33 cellular contexts compared by ENCODE assay signal in genomic region chr20:4295226-4295625, GRCh38. TPM values are rescaled to one million over a fixed set of nuclear protein-coding genes. Genes with fewer than 3 reads are reported as not detected.
"Had no signal": no experiment of that assay in that cellular context is flagged by ENCODE, and none has a peak within 500 bp of the region (broad histone marks: within the 10 kb centered on the region; RNA-seq: fewer than 3 reads in every experiment).

No MANE protein-coding gene starts in this region.

- H3K27me3 ChIP-seq: ascending aorta, cardiac muscle cell had no signal

- H3K9me3 ChIP-seq: ascending aorta had no signal

- H3K27ac ChIP-seq: cardiac muscle cell, VCaP had no signal

- H3K36me3 ChIP-seq: ascending aorta, cardiac muscle cell had no signal

- H3K4me3 ChIP-seq: ascending aorta, cardiac muscle cell had no signal

- DNase-seq: activated B cell treated with CpG ODN at 0.5 μM for 24 hours; activated CD4-positive, alpha-beta memory T cell treated with anti-CD3 and anti-CD28 coated beads for 36 hours; activated CD4-positive, alpha-beta T cell treated with anti-CD3 and anti-CD28 coated beads for 4 hours; activated CD4-positive, alpha-beta T cell treated with anti-CD3 and anti-CD28 coated beads, Interleukin-2, amount 10 ng/mL, durations not matched to agents 24 days and 14 days; activated CD4-positive, alpha-beta T cell treated with anti-CD3 and anti-CD28 coated beads, Interleukin-2, amount 50 U/mL, for 1 hour; activated CD4-positive, alpha-beta T cell treated with anti-CD3 and anti-CD28 coated beads, Interleukin-2, amount 50 U/mL, for 4 hours; activated CD4-positive, CD25-positive, alpha-beta regulatory T cell treated with anti-CD3 and anti-CD28 coated beads, Interleukin-2, amount 50 U/mL, for 72 hours; activated CD8-positive, alpha-beta memory T cell treated with anti-CD3 and anti-CD28 coated beads, Interleukin-2, amount 50 U/mL, for 4 hours; activated CD8-positive, alpha-beta T cell treated with anti-CD3 and anti-CD28 coated beads for 36 hours; activated effector memory CD4-positive, alpha-beta T cell treated with anti-CD3 and anti-CD28 coated beads, Interleukin-2, amount 50 U/mL, for 16 hours; activated naive CD4-positive, alpha-beta T cell treated with anti-CD3 and anti-CD28 coated beads, Interleukin-2, amount 10 ng/mL, durations not matched to agents 7 days and 5 days; activated naive CD4-positive, alpha-beta T cell treated with Interleukin-2 at 50 U/mL for 16 hours; activated naive CD8-positive, alpha-beta T cell treated with anti-CD3 and anti-CD28 coated beads, Interleukin-2, amount 10 ng/mL, durations not matched to agents 7 days and 5 days; activated naive CD8-positive, alpha-beta T cell treated with anti-CD3 and anti-CD28 coated beads, Interleukin-2, amount 50 U/mL, for 24 hours; activated T-cell treated with anti-CD3 and anti-CD28 coated beads for 4 hours; activated T-cell treated with anti-CD3 and anti-CD28 coated beads, Interleukin-2, amount 50 U/mL, for 1 hour; activated T-cell treated with anti-CD3 and anti-CD28 coated beads, Interleukin-2, amount 50 U/mL, for 4 hours; activated T-cell treated with anti-CD3 and anti-CD28 coated beads, Interleukin-2, amount 50 U/mL, for 72 hours; amygdala; anterior cingulate cortex; caudate nucleus; cerebellar nuclear complex; T-cell; T-helper 17 cell had no signal

RNA-seq across cellular contexts. Expression of gene ADRA1D, which starts 46.1 kb away (rescaled TPM):
- total RNA-seq: activated B cell treated with CpG ODN at 0.5 μM for 24 hours; activated CD4-positive, alpha-beta memory T cell treated with anti-CD3 and anti-CD28 coated beads for 36 hours; activated CD4-positive, alpha-beta T cell treated with anti-CD3 and anti-CD28 coated beads, Interleukin-2, amount 10 ng/mL, durations not matched to agents 24 days and 14 days; activated CD8-positive, alpha-beta memory T cell treated with anti-CD3 and anti-CD28 coated beads for 36 hours; activated CD8-positive, alpha-beta T cell treated with anti-CD3 and anti-CD28 coated beads for 36 hours; activated naive CD8-positive, alpha-beta T cell treated with anti-CD3 and anti-CD28 coated beads, Interleukin-2, amount 10 ng/mL, durations not matched to agents 7 days and 5 days; activated T-cell treated with anti-CD3 and anti-CD28 coated beads, Interleukin-2, amount 50 U/mL, for 4 hours; activated T-cell treated with anti-CD3 and anti-CD28 coated beads, Interleukin-2, amount 50 U/mL, for 72 hours; activated T-helper 1 cell treated with anti-CD3 and anti-CD28 coated beads, Interleukin-12 subunit alpha, Interleukin-12 subunit beta, Interleukin-2, Interleukin-4 antibody, amounts not matched to agents 30 ng/mL and 10 ng/mL and 1 ng/mL, durations not matched to agents 14 hours and 24 hours and 36 hours; activated T-helper 17 cell treated with anti-CD3 and anti-CD28 coated beads, Interleukin-2, amount 50 U/mL, for 72 hours; bronchial epithelial cell; T-cell; T-helper 1 cell treated with Interleukin-12 subunit alpha and Interleukin-12 subunit beta and Interleukin-4 antibody, amounts not matched to agents 30 ng/mL and 1 ng/mL, for 36 hours; T-helper 17 cell; T-helper 2 cell treated with Interferon-gamma antibody and Interleukin-4, amounts not matched to agents 100 ng/mL and 5 ng/mL, for 36 hours had no signal
